8 cellular contexts compared by ENCODE assay signal in genomic region chr1:94327001-94327685, GRCh38.
DNase-seq lines count a peak whose midpoint lies in the region; ATAC-seq and TF ChIP-seq lines count a peak whose summit lies in the region.

No MANE protein-coding gene starts in this region.

- intact Hi-C loops in ascending aorta (cut with DNase I) = loop anchor here (2.0 kb wide), 1 partner anchor 282 kb away; no protein-coding TSS in a partner anchor
- intact Hi-C loops in right cardiac atrium (cut with DNase I) = loop anchor here (5.0 to 10.0 kb wide), 3 partner anchors 80 to 280 kb away; no protein-coding TSS in a partner anchor

- H3K36me3 ChIP-seq in ascending aorta = no peaks in the 10 kb centered on the region

- WGBS in right cardiac atrium = 17% methylated on average over 18 of the region's 18 CpGs

- H3K27ac ChIP-seq in ascending aorta (peak overlapping the region; percentile 59 to 90), right cardiac atrium (ENCODE audit: low read length) (peak overlapping the region; percentile 46)

- H3K9me3 ChIP-seq in ascending aorta (no peaks in the 10 kb centered on the region), right cardiac atrium (ENCODE audit: control insufficient read depth, low read length) (no peaks in the 10 kb centered on the region)

- DNase-seq in GM04504 (ENCODE audit: low read depth) (peak; percentile 47), ascending aorta (ENCODE audit: low spot score in 2 of 2) (no peak), right cardiac atrium (peak; percentile 79 to 90 (median 86)), retina (peak; percentile 48), NCI-H1436 treated with DMSO at 0.1 percent for 48 hours (lab: John Stamatoyannopoulos, UW) (no peak), GM10266 (ENCODE audit: extremely low spot score) (no peak), NOMO-1 treated with DMSO at 0.1 percent for 48 hours (lab: John Stamatoyannopoulos, UW; ENCODE audit: unreplicated experiment) (no peak)

- H3K4me3 ChIP-seq in ascending aorta = peak overlapping the region in 1 of 2 donors; percentile 35
- no peak overlapping the region for H3K4me3 ChIP-seq in right cardiac atrium (ENCODE audit: low read length)

- no peak for TF ChIP-seq CTCF in ascending aorta (IDR thresholded peaks at IDR 0.05)
- TF ChIP-seq CTCF in GM10266 (IDR thresholded peaks at IDR 0.05; ENCODE audit: control insufficient read depth, insufficient read depth, low read depth, missing control alignments) = no peak

- no peaks in the 10 kb centered on the region for H3K27me3 ChIP-seq in ascending aorta
- H3K27me3 ChIP-seq in right cardiac atrium (ENCODE audit: control insufficient read depth, insufficient read depth) = no peaks in the 10 kb centered on the region

- ATAC-seq in right cardiac atrium (peak; percentile 59 to 78), GM19324 (IDR thresholded peaks at IDR 0.05; ENCODE audit: low FRiP score, unreplicated experiment) (no peak)

- H3K4me1 ChIP-seq in ascending aorta (peaks cover 3 to 36% of the 10 kb centered on the region in 2 donors), right cardiac atrium (ENCODE audit: control insufficient read depth, insufficient read depth, low read length) (peaks cover 9% of the 10 kb centered on the region)

Comparison
In these comparisons a context has a peak if more than half of its experiments do, and no peak if none do; other contexts are left out.
1. DNase-seq: peak in GM04504 (single experiment), right cardiac atrium (3 of 3) and retina (single experiment); none in ascending aorta (0 of 2), NCI-H1436 treated with DMSO at 0.1 percent for 48 hours (single experiment), GM10266 (single experiment) and NOMO-1 treated with DMSO at 0.1 percent for 48 hours (single experiment).